In the genomic region with DNA sequence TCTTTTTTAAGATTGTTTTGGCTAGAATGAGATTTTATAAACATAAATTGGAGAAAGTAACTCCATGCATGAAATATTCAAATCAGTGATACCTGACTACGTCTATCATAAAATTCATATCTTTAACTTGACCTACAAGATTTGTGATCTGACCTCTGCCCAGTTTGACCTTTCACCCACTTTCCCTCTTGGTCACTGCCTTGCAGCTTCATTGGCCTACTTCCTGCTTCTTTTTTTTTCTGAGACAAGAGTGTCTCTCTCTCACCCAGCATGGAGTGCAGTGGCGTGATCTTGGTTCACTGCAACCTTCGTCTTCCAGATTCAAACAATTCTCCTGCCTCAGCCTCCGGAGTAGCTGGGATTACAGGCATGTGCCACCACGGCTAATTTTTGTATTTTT, we compare ENCODE assay signal across 1 cellular context.
TF ChIP-seq lines count a peak whose summit lies in the region.

No MANE protein-coding gene starts in this region.

TF ChIP-seq in WTC11, 78 proteins besides CTCF, POLR2A, EP300 and RAD21 (continued from another document):
- TF ChIP-seq, protein P1, sequence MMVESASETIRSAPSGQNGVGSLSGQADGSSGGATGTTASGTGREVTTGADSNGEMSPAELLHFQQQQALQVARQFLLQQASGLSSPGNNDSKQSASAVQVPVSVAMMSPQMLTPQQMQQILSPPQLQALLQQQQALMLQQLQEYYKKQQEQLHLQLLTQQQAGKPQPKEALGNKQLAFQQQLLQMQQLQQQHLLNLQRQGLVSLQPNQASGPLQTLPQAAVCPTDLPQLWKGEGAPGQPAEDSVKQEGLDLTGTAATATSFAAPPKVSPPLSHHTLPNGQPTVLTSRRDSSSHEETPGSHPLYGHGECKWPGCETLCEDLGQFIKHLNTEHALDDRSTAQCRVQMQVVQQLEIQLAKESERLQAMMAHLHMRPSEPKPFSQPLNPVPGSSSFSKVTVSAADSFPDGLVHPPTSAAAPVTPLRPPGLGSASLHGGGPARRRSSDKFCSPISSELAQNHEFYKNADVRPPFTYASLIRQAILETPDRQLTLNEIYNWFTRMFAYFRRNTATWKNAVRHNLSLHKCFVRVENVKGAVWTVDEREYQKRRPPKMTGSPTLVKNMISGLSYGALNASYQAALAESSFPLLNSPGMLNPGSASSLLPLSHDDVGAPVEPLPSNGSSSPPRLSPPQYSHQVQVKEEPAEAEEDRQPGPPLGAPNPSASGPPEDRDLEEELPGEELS (CRISPR knock-in tag; IDR thresholded peaks at IDR 0.05): no peak
- no peak for TF ChIP-seq MXD4 (CRISPR knock-in tag; IDR thresholded peaks at IDR 0.05; ENCODE audit: borderline replicate concordance)
- no peak for TF ChIP-seq NFYB (CRISPR knock-in tag; conservative IDR thresholded peaks at IDR 0.05; ENCODE audit: low read depth)
- no peak for TF ChIP-seq ZBTB21 (CRISPR knock-in tag; IDR thresholded peaks at IDR 0.05; ENCODE audit: borderline replicate concordance)
- no peak for TF ChIP-seq ESRRA (CRISPR knock-in tag; IDR thresholded peaks at IDR 0.05; ENCODE audit: borderline replicate concordance)
- no peak for TF ChIP-seq SOX15 (CRISPR knock-in tag; IDR thresholded peaks at IDR 0.05)
- no peak for TF ChIP-seq NR3C1 (CRISPR knock-in tag; conservative IDR thresholded peaks at IDR 0.05; ENCODE audit: low read depth)
- TF ChIP-seq, protein P2, sequence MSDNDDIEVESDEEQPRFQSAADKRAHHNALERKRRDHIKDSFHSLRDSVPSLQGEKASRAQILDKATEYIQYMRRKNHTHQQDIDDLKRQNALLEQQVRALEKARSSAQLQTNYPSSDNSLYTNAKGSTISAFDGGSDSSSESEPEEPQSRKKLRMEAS (CRISPR knock-in tag; IDR thresholded peaks at IDR 0.05): no peak
- TF ChIP-seq ZNF219 (CRISPR knock-in tag; IDR thresholded peaks at IDR 0.05; ENCODE audit: borderline replicate concordance): no peak
- TF ChIP-seq OVOL2 (CRISPR knock-in tag; IDR thresholded peaks at IDR 0.05; ENCODE audit: borderline replicate concordance): no peak
- TF ChIP-seq, protein P3, sequence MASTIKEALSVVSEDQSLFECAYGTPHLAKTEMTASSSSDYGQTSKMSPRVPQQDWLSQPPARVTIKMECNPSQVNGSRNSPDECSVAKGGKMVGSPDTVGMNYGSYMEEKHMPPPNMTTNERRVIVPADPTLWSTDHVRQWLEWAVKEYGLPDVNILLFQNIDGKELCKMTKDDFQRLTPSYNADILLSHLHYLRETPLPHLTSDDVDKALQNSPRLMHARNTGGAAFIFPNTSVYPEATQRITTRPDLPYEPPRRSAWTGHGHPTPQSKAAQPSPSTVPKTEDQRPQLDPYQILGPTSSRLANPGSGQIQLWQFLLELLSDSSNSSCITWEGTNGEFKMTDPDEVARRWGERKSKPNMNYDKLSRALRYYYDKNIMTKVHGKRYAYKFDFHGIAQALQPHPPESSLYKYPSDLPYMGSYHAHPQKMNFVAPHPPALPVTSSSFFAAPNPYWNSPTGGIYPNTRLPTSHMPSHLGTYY (CRISPR knock-in tag; IDR thresholded peaks at IDR 0.05): no peak
- TF ChIP-seq ZNF396 (CRISPR knock-in tag; IDR thresholded peaks at IDR 0.05; ENCODE audit: borderline replicate concordance): no peak
- no peak for TF ChIP-seq ELF4 (CRISPR knock-in tag; IDR thresholded peaks at IDR 0.05; ENCODE audit: low read depth)
- TF ChIP-seq, protein P4, sequence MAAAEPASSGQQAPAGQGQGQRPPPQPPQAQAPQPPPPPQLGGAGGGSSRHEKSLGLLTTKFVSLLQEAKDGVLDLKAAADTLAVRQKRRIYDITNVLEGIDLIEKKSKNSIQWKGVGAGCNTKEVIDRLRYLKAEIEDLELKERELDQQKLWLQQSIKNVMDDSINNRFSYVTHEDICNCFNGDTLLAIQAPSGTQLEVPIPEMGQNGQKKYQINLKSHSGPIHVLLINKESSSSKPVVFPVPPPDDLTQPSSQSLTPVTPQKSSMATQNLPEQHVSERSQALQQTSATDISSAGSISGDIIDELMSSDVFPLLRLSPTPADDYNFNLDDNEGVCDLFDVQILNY (CRISPR knock-in tag; IDR thresholded peaks at IDR 0.05): no peak
